ENCODE assay signal across 20 cellular contexts in genomic region chr5:127326438-127326837, GRCh38. TPM values are rescaled to one million over a fixed set of nuclear protein-coding genes. Genes with fewer than 3 reads are reported as not detected.
DNase-seq lines count a peak whose midpoint lies in the region; ATAC-seq and TF ChIP-seq lines count a peak whose summit lies in the region.
"Had no signal": no experiment of that assay in that cellular context is flagged by ENCODE, and none has a peak within 500 bp of the region (broad histone marks: within the 10 kb centered on the region; RNA-seq: fewer than 3 reads in every experiment).

No MANE protein-coding gene starts in this region.

- BruUV-seq in Panc1 (replicated peaks; lab: Mats Ljungman, UMichigan) = no TSS peak

- TF ChIP-seq CTCF in AG04450 (IDR thresholded peaks at IDR 0.05; ENCODE audit: low read depth, low read length) = 0 out of 2 replicates have a peak, but pooled peaks have one; percentile 11
- peak; percentile 9 for TF ChIP-seq CTCF in GM06990 (IDR thresholded peaks at IDR 0.05; ENCODE audit: insufficient read depth, low read length, poor library complexity, severe bottlenecking)
- TF ChIP-seq CTCF in Panc1 (IDR thresholded peaks at IDR 0.05) = peak; percentile 25; the same call in 1 of the 2 replicates
- TF ChIP-seq CTCF in endodermal cell (conservative IDR thresholded peaks at IDR 0.05) = peak; percentile 53

- H3K27ac ChIP-seq in AG04450 (ENCODE audit: low read depth, low read length) = no peak overlapping the region
- no peak overlapping the region for H3K27ac ChIP-seq in Panc1 (ENCODE audit: low read length)
- no peak overlapping the region for H3K27ac ChIP-seq in endodermal cell (ENCODE audit: low read depth, low read length)
- H3K27ac ChIP-seq: Peyer's patch had no signal

- H3K4me1 ChIP-seq in Panc1 (ENCODE audit: control insufficient read depth, insufficient read depth, low read length) (no peaks in the 10 kb centered on the region), endodermal cell (ENCODE audit: control insufficient read depth, insufficient read depth, low read length) (peaks cover 28% of the 10 kb centered on the region)
- H3K4me1 ChIP-seq: Peyer's patch had no signal

- H3K9ac ChIP-seq in endodermal cell (ENCODE audit: extremely low read depth, low read length, poor library complexity, severe bottlenecking) = no peak overlapping the region
- H3K9ac ChIP-seq: SK-N-SH had no signal

- CTCF ChIA-PET in AG04450 (lab: Charles Lee) = no interaction called here
- CTCF ChIA-PET in Panc1 (lab: Charles Lee) = no interaction called here

- peaks cover 63% of the 10 kb centered on the region for H3K4me1 Mint-ChIP-seq in endodermal cell
- no peaks in the 10 kb centered on the region for H3K4me1 Mint-ChIP-seq in stimulated activated effector memory CD8-positive, alpha-beta T cell treated with anti-CD3 and anti-CD28 coated beads, Interleukin-12 subunit alpha, Interleukin-12 subunit beta, amount 100 ng/mL, for 72 hours

- H3K27me3 ChIP-seq in AG04450 (ENCODE audit: control insufficient read depth, insufficient read depth, low read length) (peaks cover 4% of the 10 kb centered on the region), GM06990 (replicated peaks; ENCODE audit: control insufficient read depth, insufficient read depth, low read length) (no peaks in the 10 kb centered on the region), Panc1 (ENCODE audit: control insufficient read depth, insufficient read depth, low read length) (peaks cover 8% of the 10 kb centered on the region), endodermal cell (ENCODE audit: control insufficient read depth, insufficient read depth, low read length, poor library complexity, severe bottlenecking) (no peaks in the 10 kb centered on the region)
- H3K27me3 ChIP-seq: Peyer's patch had no signal

- 73 to 91% methylated on average over 4 of the region's 4 CpGs for WGBS in endodermal cell (ENCODE audit: insufficient coverage in 1 of 2, insufficient read length in 1 of 2), 2 experiments

- no peak overlapping the region for H3K27ac Mint-ChIP-seq in endodermal cell
- no peak overlapping the region for H3K27ac Mint-ChIP-seq in stimulated activated effector memory CD8-positive, alpha-beta T cell treated with anti-CD3 and anti-CD28 coated beads, Interleukin-12 subunit alpha, Interleukin-12 subunit beta, amount 100 ng/mL, for 72 hours
- H3K27ac Mint-ChIP-seq: CD8-positive, alpha-beta T cell had no signal

- no peaks in the 10 kb centered on the region for H3K9me3 Mint-ChIP-seq in endodermal cell
- H3K9me3 Mint-ChIP-seq in stimulated activated effector memory CD8-positive, alpha-beta T cell treated with anti-CD3 and anti-CD28 coated beads, Interleukin-12 subunit alpha, Interleukin-12 subunit beta, amount 100 ng/mL, for 72 hours = no peaks in the 10 kb centered on the region
- H3K9me3 Mint-ChIP-seq: CD8-positive, alpha-beta T cell had no signal

- H3K9me3 ChIP-seq in AG04450 (ENCODE audit: control insufficient read depth, insufficient read depth, low read length) (no peaks in the 10 kb centered on the region), Panc1 (ENCODE audit: control insufficient read depth, insufficient read depth, low read depth, low read length) (no peaks in the 10 kb centered on the region), endodermal cell (ENCODE audit: control insufficient read depth, low read length) (no peaks in the 10 kb centered on the region)
- H3K9me3 ChIP-seq: Peyer's patch, SK-N-SH had no signal

- H3K27me3 Mint-ChIP-seq in endodermal cell (ENCODE audit: insufficient read depth) = no peaks in the 10 kb centered on the region

- DNase-seq in AG04450 (ENCODE audit: low read depth, low spot score) (no peak), GM06990 (ENCODE audit: extremely low read depth, insufficient read length) (no peak), Panc1 (ENCODE audit: low read depth, low spot score) (no peak), endodermal cell (no peak), DMS 273 treated with DMSO at 0.1 percent for 48 hours (lab: John Stamatoyannopoulos, UW) (no peak)
- DNase-seq in stimulated activated effector memory CD8-positive, alpha-beta T cell treated with anti-CD3 and anti-CD28 coated beads, Interleukin-12 subunit alpha, Interleukin-12 subunit beta, amount 100 ng/mL, for 72 hours (ENCODE audit: low spot score in 2 of 2) = no peak
- DNase-seq in stimulated activated CD4-positive, alpha-beta T cell treated with anti-CD3 and anti-CD28 coated beads, Interleukin-15, amount 100 ng/mL, for 24 hours = no peak
- DNase-seq: CD8-positive, alpha-beta T cell; DMS79 treated with DMSO at 0.1 percent for 48 hours; HCEC 1CT; KBM-7; NCI-H1092; NCI-H146; NCI-H2081; NCI-H510A; Peyer's patch; Right ventricle myocardium superior; SK-N-SH; T-helper 1 cell had no signal

- no peak for ATAC-seq in Panc1
- no peak for ATAC-seq in stimulated activated effector memory CD8-positive, alpha-beta T cell treated with anti-CD3 and anti-CD28 coated beads, Interleukin-12 subunit alpha, Interleukin-12 subunit beta, amount 100 ng/mL, for 72 hours
- ATAC-seq in HG03045 (IDR thresholded peaks at IDR 0.05; ENCODE audit: unreplicated experiment) = no peak
- ATAC-seq: CD8-positive, alpha-beta T cell had no signal

- no peaks in the 10 kb centered on the region for H3K36me3 Mint-ChIP-seq in endodermal cell (ENCODE audit: low read depth)
- no peaks in the 10 kb centered on the region for H3K36me3 Mint-ChIP-seq in stimulated activated effector memory CD8-positive, alpha-beta T cell treated with anti-CD3 and anti-CD28 coated beads, Interleukin-12 subunit alpha, Interleukin-12 subunit beta, amount 100 ng/mL, for 72 hours
- H3K36me3 Mint-ChIP-seq: CD8-positive, alpha-beta T cell had no signal

- H3K4me3 ChIP-seq in AG04450 (ENCODE audit: low read depth, low read length) = no peak overlapping the region
- no peak overlapping the region for H3K4me3 ChIP-seq in GM06990 (replicated peaks; ENCODE audit: low read depth, low read length)
- H3K4me3 ChIP-seq in Panc1 (ENCODE audit: low read depth in 2 of 2, low read length in 2 of 2) = no peak overlapping the region
- H3K4me3 ChIP-seq in endodermal cell (ENCODE audit: low read length) = no peak overlapping the region
- H3K4me3 ChIP-seq: Peyer's patch had no signal

- POLR2A ChIA-PET in AG04450 (lab: Yijun Ruan, JAX) = no interaction called here
- POLR2A ChIA-PET in Panc1 (lab: Charles Lee) = no interaction called here

- intact Hi-C loops in Panc1 (cut with micrococcal nuclease; ENCODE audit: unreplicated experiment) = no loop called here

- in situ Hi-C loops in Panc1 (cut with HindIII; ENCODE audit: low pct_unique_long_range_greater_than_20kb, low sequenced_read_pairs) = no loop called here

- no peak overlapping the region for H3K4me3 Mint-ChIP-seq in endodermal cell
- H3K4me3 Mint-ChIP-seq in stimulated activated effector memory CD8-positive, alpha-beta T cell treated with anti-CD3 and anti-CD28 coated beads, Interleukin-12 subunit alpha, Interleukin-12 subunit beta, amount 100 ng/mL, for 72 hours = no peak overlapping the region
- H3K4me3 Mint-ChIP-seq: CD8-positive, alpha-beta T cell had no signal

- H3K36me3 ChIP-seq in GM06990 (ENCODE audit: control insufficient read depth, insufficient read depth, low read length) (no peaks in the 10 kb centered on the region), Panc1 (ENCODE audit: control insufficient read depth, insufficient read depth, low read length) (no peaks in the 10 kb centered on the region; the same call in 1 of the 2 replicates), endodermal cell (ENCODE audit: control insufficient read depth, insufficient read depth, low read length) (no peaks in the 10 kb centered on the region)
- H3K36me3 ChIP-seq: Peyer's patch had no signal

RNA-seq across cellular contexts. Expression of gene MEGF10, which starts 35.8 kb away (rescaled TPM):
- not detected in 2 replicates for polyA plus RNA-seq in AG04450 (2011; rRNA removed)
- polyA minus RNA-seq in AG04450 (2011; rRNA and poly(A)+ RNA removed) = not detected in 2 replicates
- total RNA-seq in Panc1 (2021; ENCODE audit: unreplicated experiment) (not detected), endodermal cell (10 to 100 TPM; 12.7 to 17.7 TPM)
- polyA plus RNA-seq in Panc1 (2012; ENCODE audit: insufficient read length) = not detected
- 17.1 TPM for polyA plus RNA-seq in endodermal cell (2013, experiment 1 of 2)
- 14.4 TPM for polyA plus RNA-seq in endodermal cell (2013, experiment 2 of 2)
- total RNA-seq: CD8-positive, alpha-beta T cell had no signal

Comparison
In these comparisons a context has a peak if more than half of its experiments do, and no peak if none do; other contexts are left out.
1. RNA of gene MEGF10, which starts 35.8 kb away (total RNA-seq): 12.7 to 17.7 TPM in endodermal cell; not detected in Panc1 (single experiment); every median in the first group is over 10 times any median in the second.
2. Peak in every context shown above with its lines, with median percentiles within 50 percentile points of each other: CTCF ChIP-seq.